1 cellular context compared by ENCODE assay signal in the genomic region with DNA sequence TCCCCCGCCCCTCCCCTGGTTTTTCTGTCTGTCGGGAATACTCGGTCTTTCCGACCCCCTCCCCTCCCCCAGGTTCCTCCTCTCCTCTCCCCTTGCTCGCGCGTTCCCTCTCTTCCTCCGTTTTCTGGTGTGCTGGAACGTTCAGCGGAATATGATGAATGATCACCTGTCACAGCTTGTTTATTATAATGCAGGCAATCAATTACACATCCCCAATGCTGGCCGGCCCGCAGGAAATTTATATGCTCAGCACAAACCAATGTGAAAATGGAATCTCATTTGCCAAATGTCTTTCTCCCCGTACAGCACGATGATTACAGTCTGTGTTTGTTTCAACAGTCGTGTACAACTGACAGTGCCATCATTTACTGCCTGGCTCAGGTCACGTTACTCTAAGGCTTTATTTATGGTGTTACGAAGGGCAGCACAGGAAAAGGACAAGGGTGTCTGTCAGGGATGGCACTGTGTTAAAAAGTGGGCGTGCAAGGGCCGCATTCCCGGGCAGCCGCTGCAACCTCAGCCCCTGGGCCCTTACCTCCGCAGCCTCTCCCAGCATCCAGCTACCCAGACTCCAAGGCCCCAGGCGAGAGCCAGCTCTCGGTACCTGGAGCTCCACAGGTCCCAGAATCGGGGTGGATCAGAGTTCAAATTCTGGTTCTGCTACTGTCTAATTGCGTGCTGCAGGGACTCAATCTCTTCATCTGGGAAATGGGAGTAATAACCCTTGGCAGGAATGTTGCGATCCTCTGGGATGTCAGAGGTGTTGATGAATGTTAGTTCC.
TF ChIP-seq lines count a peak whose summit lies in the region.

No MANE protein-coding gene starts in this region.

TF ChIP-seq in H1, 55 proteins besides CTCF, POLR2A, EP300 and RAD21:
- TF ChIP-seq, protein P1, sequence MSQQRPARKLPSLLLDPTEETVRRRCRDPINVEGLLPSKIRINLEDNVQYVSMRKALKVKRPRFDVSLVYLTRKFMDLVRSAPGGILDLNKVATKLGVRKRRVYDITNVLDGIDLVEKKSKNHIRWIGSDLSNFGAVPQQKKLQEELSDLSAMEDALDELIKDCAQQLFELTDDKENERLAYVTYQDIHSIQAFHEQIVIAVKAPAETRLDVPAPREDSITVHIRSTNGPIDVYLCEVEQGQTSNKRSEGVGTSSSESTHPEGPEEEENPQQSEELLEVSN (IDR thresholded peaks at IDR 0.05), result no peak
- no peak for TF ChIP-seq HDAC6 (IDR thresholded peaks at IDR 0.05; ENCODE audit: low read depth, low read length)
- TF ChIP-seq KDM4A (IDR thresholded peaks at IDR 0.05; ENCODE audit: low read depth, low read length, severe bottlenecking), result no peak
- TF ChIP-seq SAP30 (IDR thresholded peaks at IDR 0.05; ENCODE audit: insufficient read depth, insufficient replicate concordance, low read length), result peak; percentile 64
- TF ChIP-seq KDM1A (IDR thresholded peaks at IDR 0.05; ENCODE audit: borderline replicate concordance, low read length), result peak; percentile 64
